24 cellular contexts compared by ENCODE assay signal in genomic region chr1:2645143-2645542, GRCh38. TPM values are rescaled to one million over a fixed set of nuclear protein-coding genes. Genes with fewer than 3 reads are reported as not detected.
"Had no signal": no experiment of that assay in that cellular context is flagged by ENCODE, and none has a peak within 500 bp of the region (broad histone marks: within the 10 kb centered on the region; RNA-seq: fewer than 3 reads in every experiment).

No MANE protein-coding gene starts in this region.

- H3K4me3 Mint-ChIP-seq: activated naive CD4-positive, alpha-beta T cell treated with anti-CD3 and anti-CD28 coated beads, Interleukin-2, amount 50 U/mL, for 24 hours; central memory CD8-positive, alpha-beta T cell; memory B cell; natural killer cell treated with Interleukin-12 subunit alpha and Interleukin-12 subunit beta and Interleukin-15 and Interleukin-18, amount 100 ng/mL, for 72 hours had no signal

- DNase-seq: activated CD4-positive, alpha-beta T cell treated with anti-CD3 and anti-CD28 coated beads, Interleukin-2, amount 50 U/mL, for 4 hours; colonic mucosa; effector memory CD8-positive, alpha-beta T cell; hippocampal formation; left ventricle myocardium superior; stimulated activated CD4-positive, alpha-beta T cell treated with anti-CD3 and anti-CD28 coated beads, Interleukin-4, amount 100 ng/mL, for 1 hour; stimulated activated naive CD4-positive, alpha-beta T cell; trophoblast cell had no signal

- H3K4me3 ChIP-seq: adrenal gland, colonic mucosa, dorsolateral prefrontal cortex, testis, vagina had no signal

- FAIRE-seq: astrocyte, endothelial cell of umbilical vein, frontal cortex, TTC549 had no signal

- H3K9me3 ChIP-seq: colonic mucosa, neutrophil, testis had no signal

- H3K4me1 ChIP-seq: parathyroid adenoma had no signal

- ATAC-seq: effector memory CD8-positive, alpha-beta T cell; esophagus mucosa; left ventricle myocardium superior; natural killer cell treated with Interleukin-12 subunit alpha and Interleukin-12 subunit beta and Interleukin-15 and Interleukin-18, amount 100 ng/mL, for 72 hours; SK-N-SH treated with all-trans-retinoic acid at 6 μM for 48 hours had no signal

- H2AFZ ChIP-seq: parathyroid adenoma had no signal

- H3K36me3 Mint-ChIP-seq: activated naive CD4-positive, alpha-beta T cell treated with anti-CD3 and anti-CD28 coated beads, Interleukin-2, amount 50 U/mL, for 24 hours had no signal

- H3K27ac ChIP-seq: adrenal gland, colonic mucosa, dorsolateral prefrontal cortex, neutrophil, parathyroid adenoma, testis, vagina had no signal

- H3K27me3 ChIP-seq: adrenal gland, colonic mucosa, dorsolateral prefrontal cortex, testis, vagina had no signal

- H3K36me3 ChIP-seq: adrenal gland, colonic mucosa, neutrophil, vagina had no signal

- H3K9ac ChIP-seq: parathyroid adenoma had no signal

- H3K27me3 Mint-ChIP-seq: activated naive CD4-positive, alpha-beta T cell treated with anti-CD3 and anti-CD28 coated beads, Interleukin-2, amount 50 U/mL, for 24 hours; central memory CD8-positive, alpha-beta T cell; effector memory CD8-positive, alpha-beta T cell; memory B cell had no signal

- H3K27ac Mint-ChIP-seq: activated naive CD4-positive, alpha-beta T cell treated with anti-CD3 and anti-CD28 coated beads, Interleukin-2, amount 50 U/mL, for 24 hours; natural killer cell treated with Interleukin-12 subunit alpha and Interleukin-12 subunit beta and Interleukin-15 and Interleukin-18, amount 100 ng/mL, for 72 hours had no signal

- H3K79me2 ChIP-seq: parathyroid adenoma had no signal

RNA-seq across cellular contexts. Expression of gene MMEL1, which starts 12.3 kb away (rescaled TPM):
- total RNA-seq: astrocyte, left ventricle myocardium superior had no signal
